ENCODE assay signal across 9 cellular contexts in the genomic region with DNA sequence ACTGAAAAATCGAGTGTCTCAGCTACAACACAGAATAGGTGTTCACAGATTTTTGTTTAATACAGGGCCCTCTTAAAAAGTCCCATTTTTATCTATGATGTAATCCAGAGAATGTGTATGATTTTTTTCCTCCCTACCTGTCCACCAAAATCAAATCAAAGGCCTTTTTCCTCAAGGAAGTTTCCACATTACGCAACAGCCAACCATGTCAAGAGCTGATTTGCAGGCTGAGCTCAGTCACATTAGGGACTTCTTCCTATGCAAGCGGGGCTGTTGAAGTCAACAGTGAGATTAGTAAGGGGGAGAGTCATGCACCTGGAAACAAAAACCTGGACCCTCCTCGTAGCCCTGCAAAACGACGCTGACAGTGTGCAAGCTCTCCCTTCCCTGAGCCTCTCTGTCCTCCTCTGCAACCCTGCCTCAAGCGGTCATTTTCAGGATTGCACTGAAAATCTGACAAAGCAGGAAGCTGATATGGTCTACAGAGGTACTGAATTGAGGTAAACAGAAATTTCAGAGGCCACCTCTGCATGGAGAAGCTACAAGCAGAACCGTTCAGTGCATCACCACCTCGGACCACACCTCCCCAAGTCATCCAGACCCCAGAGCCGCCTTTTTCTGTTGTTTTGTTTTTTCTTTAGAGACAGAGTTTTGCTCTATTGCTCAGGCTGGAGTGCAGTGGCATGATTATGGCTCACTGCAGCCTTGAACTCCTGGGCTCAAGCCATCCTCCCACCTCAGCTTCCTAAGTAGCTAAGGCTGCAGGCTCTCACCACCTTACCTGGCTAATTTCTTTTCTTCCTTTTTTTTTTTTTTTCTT. TPM values are rescaled to one million over a fixed set of nuclear protein-coding genes. Genes with fewer than 3 reads are reported as not detected.
DNase-seq lines count a peak whose midpoint lies in the region; ATAC-seq and TF ChIP-seq lines count a peak whose summit lies in the region.
"Had no signal": no experiment of that assay in that cellular context is flagged by ENCODE, and none has a peak within 500 bp of the region (broad histone marks: within the 10 kb centered on the region; RNA-seq: fewer than 3 reads in every experiment).

No MANE protein-coding gene starts in this region.

- no peak for TF ChIP-seq EP300 in neural cell (conservative IDR thresholded peaks at IDR 0.05; ENCODE audit: poor library complexity, severe bottlenecking)
- TF ChIP-seq EP300 in upper lobe of left lung (IDR thresholded peaks at IDR 0.05), result no peak

- peak; percentile 69 for TF ChIP-seq RAD21 in neural cell (conservative IDR thresholded peaks at IDR 0.05)

- H3K4me3 Mint-ChIP-seq in CD8-positive, alpha-beta memory T cell, result peak overlapping the region in 1 of 7 donors; percentile 57
- no peak overlapping the region for H3K4me3 Mint-ChIP-seq in activated CD8-positive, alpha-beta T cell treated with anti-CD3 and anti-CD28 coated beads for 36 hours
- H3K4me3 Mint-ChIP-seq in endodermal cell, result no peak overlapping the region

- no peak for TF ChIP-seq POLR2A in upper lobe of left lung (IDR thresholded peaks at IDR 0.05)

- H3K9me3 Mint-ChIP-seq in CD8-positive, alpha-beta memory T cell, result no peaks in the 10 kb centered on the region
- peaks cover 3% of the 10 kb centered on the region for H3K9me3 Mint-ChIP-seq in activated CD8-positive, alpha-beta T cell treated with anti-CD3 and anti-CD28 coated beads for 36 hours
- H3K9me3 Mint-ChIP-seq in endodermal cell, result no peaks in the 10 kb centered on the region

- H4K20me1 ChIP-seq in neural cell (ENCODE audit: insufficient read depth), result no peaks in the 10 kb centered on the region

- no peaks in the 10 kb centered on the region for H3F3A ChIP-seq in neural cell (ENCODE audit: insufficient read depth, low read length, poor library complexity, severe bottlenecking)

- POLR2A ChIA-PET in CD8-positive, alpha-beta memory T cell (lab: Charles Lee), result interaction anchor here (1.0 to 1.8 kb wide), 2 partner anchors 13 to 15 kb away, joined by 3 to 8 read pairs; partner anchors contain the start of gene SFXN1
- POLR2A ChIA-PET in activated CD8-positive, alpha-beta T cell treated with anti-CD3 and anti-CD28 coated beads for 36 hours (lab: Charles Lee), result interaction anchor here (0.9 to 1.2 kb wide), 3 partner anchors 12 to 18 kb away, joined by 3 to 5 read pairs (median 3); no protein-coding TSS in a partner anchor

- peaks cover 5 to 10% (median 9%) of the 10 kb centered on the region in 3 donors for H3K4me1 Mint-ChIP-seq in CD8-positive, alpha-beta memory T cell
- peaks cover 24% of the 10 kb centered on the region for H3K4me1 Mint-ChIP-seq in activated CD8-positive, alpha-beta T cell treated with anti-CD3 and anti-CD28 coated beads for 36 hours (ENCODE audit: low read depth)
- H3K4me1 Mint-ChIP-seq in endodermal cell, result peaks cover 41% of the 10 kb centered on the region

- no peaks in the 10 kb centered on the region for H3K79me2 ChIP-seq in neural cell (replicated peaks; ENCODE audit: insufficient read depth, low read length)

- intact Hi-C loops in activated CD8-positive, alpha-beta T cell treated with anti-CD3 and anti-CD28 coated beads for 36 hours (cut with micrococcal nuclease), result no loop called here

- peak; percentile 83 for ATAC-seq in GM19324 (IDR thresholded peaks at IDR 0.05; ENCODE audit: low FRiP score, unreplicated experiment)
- ATAC-seq in HG03175 (IDR thresholded peaks at IDR 0.05; ENCODE audit: unreplicated experiment), result peak; percentile 98
- peak; percentile 98 for ATAC-seq in activated CD8-positive, alpha-beta T cell treated with anti-CD3 and anti-CD28 coated beads for 36 hours
- peak; percentile 60 to 65 for ATAC-seq in upper lobe of left lung (ENCODE audit: low FRiP score in 2 of 2)

- H3K4me1 ChIP-seq in CD8-positive, alpha-beta memory T cell (ENCODE audit: insufficient read depth, low read length), result peaks cover 5% of the 10 kb centered on the region
- H3K4me1 ChIP-seq in endodermal cell (ENCODE audit: control insufficient read depth, insufficient read depth, low read length) (peaks cover 15% of the 10 kb centered on the region), upper lobe of left lung (no peaks in the 10 kb centered on the region)

- no peak overlapping the region for H3K4me3 ChIP-seq in CD8-positive, alpha-beta memory T cell (ENCODE audit: low read length)
- H3K4me3 ChIP-seq in endodermal cell (ENCODE audit: low read length) (no peak overlapping the region), neural cell (ENCODE audit: low read length) (no peak overlapping the region), upper lobe of left lung (no peak overlapping the region)

- H3K36me3 Mint-ChIP-seq in CD8-positive, alpha-beta memory T cell, result no peaks in the 10 kb centered on the region
- no peaks in the 10 kb centered on the region for H3K36me3 Mint-ChIP-seq in activated CD8-positive, alpha-beta T cell treated with anti-CD3 and anti-CD28 coated beads for 36 hours (ENCODE audit: low read depth)
- H3K36me3 Mint-ChIP-seq in endodermal cell (ENCODE audit: low read depth), result no peaks in the 10 kb centered on the region

- H3K4me2 ChIP-seq in neural cell (ENCODE audit: low read length), result no peak overlapping the region

- peak overlapping the region in 4 of 8 donors; percentile 15 to 94 (median 18) for H3K27ac Mint-ChIP-seq in CD8-positive, alpha-beta memory T cell
- peak overlapping the region; percentile 53 for H3K27ac Mint-ChIP-seq in activated CD8-positive, alpha-beta T cell treated with anti-CD3 and anti-CD28 coated beads for 36 hours
- no peak overlapping the region for H3K27ac Mint-ChIP-seq in endodermal cell

- CTCF ChIA-PET in CD8-positive, alpha-beta memory T cell (lab: Charles Lee), result interaction anchor here (0.6 to 3.8 kb wide), 18 partner anchors 9 to 278 kb away, joined by 3 to 33 read pairs (median 4); partner anchors contain the start of genes DRD1 and SFXN1
- CTCF ChIA-PET in activated CD8-positive, alpha-beta T cell treated with anti-CD3 and anti-CD28 coated beads for 36 hours (lab: Charles Lee), result interaction anchor here (0.6 to 5.8 kb wide), 38 partner anchors 8 to 528 kb away, joined by 3 to 87 read pairs (median 4); partner anchors contain the start of genes DRD1 and SFXN1

- peak; percentile 84 for TF ChIP-seq CTCF in activated CD8-positive, alpha-beta T cell treated with anti-CD3 and anti-CD28 coated beads for 36 hours (IDR thresholded peaks at IDR 0.05)
- peak; percentile 79 for TF ChIP-seq CTCF in endodermal cell (conservative IDR thresholded peaks at IDR 0.05)
- peak; percentile 86 for TF ChIP-seq CTCF in neural cell (IDR thresholded peaks at IDR 0.05; ENCODE audit: poor library complexity, severe bottlenecking)
- peak; percentile 22 to 62 (median 48) for TF ChIP-seq CTCF in upper lobe of left lung (IDR thresholded peaks at IDR 0.05)

- H3K27ac ChIP-seq in CD8-positive, alpha-beta memory T cell (ENCODE audit: low read depth, low read length), result no peak overlapping the region
- H3K27ac ChIP-seq in endodermal cell (ENCODE audit: low read depth, low read length) (no peak overlapping the region), neural cell (ENCODE audit: low read length) (no peak overlapping the region), upper lobe of left lung (no peak overlapping the region)

- no peaks in the 10 kb centered on the region for H3K9me2 ChIP-seq in neural cell (ENCODE audit: insufficient read depth, low read length)

- H3K36me3 ChIP-seq in CD8-positive, alpha-beta memory T cell (ENCODE audit: insufficient read depth, low read length), result no peaks in the 10 kb centered on the region
- H3K36me3 ChIP-seq in endodermal cell (ENCODE audit: control insufficient read depth, insufficient read depth, low read length) (no peaks in the 10 kb centered on the region), neural cell (ENCODE audit: insufficient read depth, low read length) (no peaks in the 10 kb centered on the region), upper lobe of left lung (no peaks in the 10 kb centered on the region)

- DNase-seq in CD8-positive, alpha-beta memory T cell, result peak in 4 of 5 donors; percentile 16 to 66 (median 44)
- DNase-seq in NCI-H748 (lab: John Stamatoyannopoulos, UW; ENCODE audit: unreplicated experiment) (peak; percentile 95), endodermal cell (peak; percentile 92), upper lobe of left lung (no peak)
- DNase-seq in activated CD8-positive, alpha-beta T cell treated with anti-CD3 and anti-CD28 coated beads for 36 hours, result peak; percentile 85

- H3K27me3 Mint-ChIP-seq in CD8-positive, alpha-beta memory T cell, result peaks cover 0 to 6% of the 10 kb centered on the region in 2 donors
- no peaks in the 10 kb centered on the region for H3K27me3 Mint-ChIP-seq in activated CD8-positive, alpha-beta T cell treated with anti-CD3 and anti-CD28 coated beads for 36 hours
- peaks cover 3% of the 10 kb centered on the region for H3K27me3 Mint-ChIP-seq in endodermal cell (ENCODE audit: insufficient read depth)

- 23 to 33% methylated on average over 6 to 10 of the region's 10 CpGs for WGBS in endodermal cell (ENCODE audit: insufficient coverage in 1 of 2, insufficient read length in 1 of 2), 2 experiments
- WGBS in upper lobe of left lung, 2 donors, result 15 to 21% methylated on average over 10 of the region's 10 CpGs

- no peaks in the 10 kb centered on the region for H3K27me3 ChIP-seq in CD8-positive, alpha-beta memory T cell (ENCODE audit: insufficient read depth, low read length, poor library complexity, severe bottlenecking)
- H3K27me3 ChIP-seq in endodermal cell (ENCODE audit: control insufficient read depth, insufficient read depth, low read length, poor library complexity, severe bottlenecking) (no peaks in the 10 kb centered on the region), neural cell (ENCODE audit: insufficient read depth, low read depth, low read length) (no peaks in the 10 kb centered on the region), upper lobe of left lung (no peaks in the 10 kb centered on the region)

- peak overlapping the region; percentile 32 for H2AFZ ChIP-seq in neural cell (ENCODE audit: low read depth, low read length)

- no peaks in the 10 kb centered on the region for H3K9me3 ChIP-seq in CD8-positive, alpha-beta memory T cell (ENCODE audit: low read length)
- no peaks in the 10 kb centered on the region for H3K9me3 ChIP-seq in endodermal cell (ENCODE audit: control insufficient read depth, low read length)
- no peaks in the 10 kb centered on the region for H3K9me3 ChIP-seq in neural cell (ENCODE audit: low read length)
- no peaks in the 10 kb centered on the region for H3K9me3 ChIP-seq in upper lobe of left lung

- no peak overlapping the region for H3K9ac ChIP-seq in endodermal cell (ENCODE audit: extremely low read depth, low read length, poor library complexity, severe bottlenecking)
- no peak overlapping the region for H3K9ac ChIP-seq in neural cell (ENCODE audit: low read length)

RNA-seq across cellular contexts. Expression of gene SFXN1, which starts 13.7 kb away (rescaled TPM):
- total RNA-seq in CD8-positive, alpha-beta memory T cell, result 100 to 1,000 TPM; 359 to 366 TPM
- polyA plus RNA-seq in CD8-positive, alpha-beta memory T cell, result 68.1 TPM
- total RNA-seq in activated CD8-positive, alpha-beta T cell treated with anti-CD3 and anti-CD28 coated beads for 36 hours, result 100 to 1,000 TPM; 476 to 491 TPM
- total RNA-seq in endodermal cell (100 to 1,000 TPM; 122 to 154 TPM), upper lobe of left lung (10 to 100 TPM in 5 of 6 donors, 1 to 10 TPM in 1; 5.2 to 47.1 (median 18.3) TPM)
- polyA plus RNA-seq in endodermal cell (2013, experiment 1 of 2), result 119 TPM
- polyA plus RNA-seq in endodermal cell (2013, experiment 2 of 2), result 106 TPM
- polyA plus RNA-seq in neural cell, result 109 and 137 TPM in 2 replicates
- 139 and 145 TPM in 2 replicates for polyA minus RNA-seq in neural cell

RNA-seq across cellular contexts. Expression of gene DRD1, which starts 20.6 kb away (rescaled TPM):
- not detected for total RNA-seq in CD8-positive, alpha-beta memory T cell
- polyA plus RNA-seq in CD8-positive, alpha-beta memory T cell, result not detected
- not detected for total RNA-seq in activated CD8-positive, alpha-beta T cell treated with anti-CD3 and anti-CD28 coated beads for 36 hours
- total RNA-seq in endodermal cell, result under 1 TPM; 0.53 to 0.59 TPM
- 0.18 TPM for polyA plus RNA-seq in endodermal cell (2013, experiment 1 of 2)
- polyA plus RNA-seq in endodermal cell (2013, experiment 2 of 2), result 0.17 TPM
- polyA plus RNA-seq in neural cell, result 0.33 and 0.72 TPM in 2 replicates
- 1.3 and 1.5 TPM in 2 replicates for polyA minus RNA-seq in neural cell
- total RNA-seq in upper lobe of left lung, result under 1 TPM in 4 of 6 donors, not detected in 2; 0.09 to 0.81 (median 0.47) TPM
- total RNA-seq: T-helper 2 cell treated with Interferon-gamma antibody and Interleukin-4, amounts not matched to agents 100 ng/mL and 5 ng/mL, for 36 hours had no signal

Comparison
In these comparisons a context has a peak if more than half of its experiments do, and no peak if none do; other contexts are left out.
1. DNase-seq: peak in CD8-positive, alpha-beta memory T cell (4 of 5), NCI-H748 (single experiment), activated CD8-positive, alpha-beta T cell treated with anti-CD3 and anti-CD28 coated beads for 36 hours (single experiment) and endodermal cell (single experiment); none in upper lobe of left lung (0 of 2).
2. Peak in every context shown above with its lines, with median percentiles within 50 percentile points of each other: ATAC-seq and CTCF ChIP-seq.